Comparison of ENCODE assay signal across 16 cellular contexts in genomic region chr2:28871620-28872019, GRCh38. TPM values are rescaled to one million over a fixed set of nuclear protein-coding genes. Genes with fewer than 3 reads are reported as not detected.
DNase-seq lines count a peak whose midpoint lies in the region; ATAC-seq and TF ChIP-seq lines count a peak whose summit lies in the region.
"Had no signal": no experiment of that assay in that cellular context is flagged by ENCODE, and none has a peak within 500 bp of the region (broad histone marks: within the 10 kb centered on the region; RNA-seq: fewer than 3 reads in every experiment).

No MANE protein-coding gene starts in this region.

- H3K9me3 ChIP-seq in DOHH2 (ENCODE audit: control insufficient read depth, insufficient read depth, low read length) (no peaks in the 10 kb centered on the region), neuronal stem cell (replicated peaks in 1 of 2; ENCODE audit: control insufficient read depth in 2 of 2, insufficient read depth in 1 of 2, low read depth in 1 of 2, low read length in 2 of 2) (no peaks in the 10 kb centered on the region)
- H3K9me3 ChIP-seq: HAP-1 had no signal

- CTCF ChIA-PET in activated B cell treated with CpG ODN at 0.5 μM for 24 hours (lab: Charles Lee), result no interaction called here

- H3K27ac ChIP-seq in DOHH2 (ENCODE audit: low read depth, low read length) (no peak overlapping the region), neuronal stem cell (replicated peaks; ENCODE audit: low read length) (no peak overlapping the region)
- H3K27ac ChIP-seq: PC-9 had no signal

- TF ChIP-seq CTCF in DOHH2 (IDR thresholded peaks at IDR 0.05; ENCODE audit: low read depth, low read length, poor library complexity, severe bottlenecking), result no peak
- no peak for TF ChIP-seq CTCF in activated B cell treated with CpG ODN at 0.5 μM for 24 hours (IDR thresholded peaks at IDR 0.05)
- TF ChIP-seq CTCF in lower leg skin (IDR thresholded peaks at IDR 0.05), result no peak

- no peak for TF ChIP-seq POLR2A in lower leg skin (IDR thresholded peaks at IDR 0.05)

- H3K4me1 Mint-ChIP-seq in activated T-cell treated with anti-CD3 and anti-CD28 coated beads, Interleukin-2, amount 50 U/mL, for 24 hours (ENCODE audit: low read depth), result peaks cover 30% of the 10 kb centered on the region
- peaks cover 32% of the 10 kb centered on the region for H3K4me1 Mint-ChIP-seq in activated B cell treated with CpG ODN at 0.5 μM for 24 hours

- no peak overlapping the region for H3K27ac Mint-ChIP-seq in activated T-cell treated with anti-CD3 and anti-CD28 coated beads, Interleukin-2, amount 50 U/mL, for 24 hours
- no peak overlapping the region for H3K27ac Mint-ChIP-seq in activated B cell treated with CpG ODN at 0.5 μM for 24 hours

- peak overlapping the region; percentile 91 for H2AFZ ChIP-seq in neuronal stem cell (ENCODE audit: low read length)

- H2BK15ac ChIP-seq in neuronal stem cell (ENCODE audit: low read length), result no peak overlapping the region

- H3K27me3 Mint-ChIP-seq in activated T-cell treated with anti-CD3 and anti-CD28 coated beads, Interleukin-2, amount 50 U/mL, for 24 hours, result peaks cover 12% of the 10 kb centered on the region
- H3K27me3 Mint-ChIP-seq in activated B cell treated with CpG ODN at 0.5 μM for 24 hours, result peaks cover 8% of the 10 kb centered on the region

- no peak overlapping the region for H3K18ac ChIP-seq in neuronal stem cell (ENCODE audit: low read length)

- peaks cover 2% of the 10 kb centered on the region; the same call in 1 of the 2 replicates for H3K27me3 ChIP-seq in DOHH2 (ENCODE audit: control insufficient read depth, low read length)
- peaks cover 0 to 12% (median 0%) of the 10 kb centered on the region in 3 experiments for H3K27me3 ChIP-seq in neuronal stem cell (ENCODE audit: control insufficient read depth in 3 of 3, insufficient read depth in 3 of 3, low read depth in 1 of 3, low read length in 3 of 3)

- intact Hi-C loops in activated B cell treated with CpG ODN at 0.5 μM for 24 hours (cut with micrococcal nuclease) (loop anchor here (2.0 kb wide), 1 partner anchor 981 kb away; the partner anchor contains the start of genes BABAM2 and RBKS), lower leg skin (cut with DNase I; ENCODE audit: low total_unique reads) (no loop called here)

- DNase-seq in activated T-cell treated with anti-CD3 and anti-CD28 coated beads, Interleukin-2, amount 50 U/mL, for 24 hours, result no peak
- no peak for DNase-seq in activated T-cell treated with anti-CD3 and anti-CD28 coated beads, Interleukin-2, amount 50 U/mL, for 48 hours
- DNase-seq in activated B cell treated with CpG ODN at 0.5 μM for 24 hours (no peak), neuronal stem cell (ENCODE audit: low spot score) (no peak), lower leg skin (ENCODE audit: low spot score in 2 of 2) (no peak), HUDEP-2 (lab: John Stamatoyannopoulos, UW; ENCODE audit: unreplicated experiment in 76 of 76) (no peak)
- DNase-seq: AML-193; CD8-positive, alpha-beta memory T cell; KG1; NCI-H1092; NCI-H2227 treated with DMSO at 0.1 percent for 48 hours; NCI-H524 treated with DMSO at 0.1 percent for 48 hours; PC-9 had no signal

- peaks cover 3% of the 10 kb centered on the region for H3F3A ChIP-seq in DOHH2 (ENCODE audit: control insufficient read depth, insufficient read depth)

- peaks cover 33% of the 10 kb centered on the region for H3K36me3 Mint-ChIP-seq in activated T-cell treated with anti-CD3 and anti-CD28 coated beads, Interleukin-2, amount 50 U/mL, for 24 hours (ENCODE audit: low read depth)
- H3K36me3 Mint-ChIP-seq in activated B cell treated with CpG ODN at 0.5 μM for 24 hours (ENCODE audit: low read depth), result peaks cover 18% of the 10 kb centered on the region

- H2BK120ac ChIP-seq in neuronal stem cell (ENCODE audit: low read depth, low read length), result no peak overlapping the region

- no peak overlapping the region for H4K91ac ChIP-seq in neuronal stem cell (ENCODE audit: low read depth, low read length, poor library complexity)

- H3K9me2 ChIP-seq in DOHH2 (replicated peaks; ENCODE audit: control insufficient read depth, low read length), result no peaks in the 10 kb centered on the region

- no peak overlapping the region for H3K9ac ChIP-seq in neuronal stem cell (ENCODE audit: low read depth, low read length, poor library complexity)

- H3K9me3 Mint-ChIP-seq in activated T-cell treated with anti-CD3 and anti-CD28 coated beads, Interleukin-2, amount 50 U/mL, for 24 hours, result no peaks in the 10 kb centered on the region
- H3K9me3 Mint-ChIP-seq in activated B cell treated with CpG ODN at 0.5 μM for 24 hours, result no peaks in the 10 kb centered on the region

- POLR2A ChIA-PET in activated B cell treated with CpG ODN at 0.5 μM for 24 hours (lab: Charles Lee), result interaction anchor here (0.7 to 3.9 kb wide), 4 partner anchors 21 to 130 kb away, joined by 3 to 118 read pairs (median 5); partner anchors contain the start of gene WDR43

- ATAC-seq in activated B cell treated with CpG ODN at 0.5 μM for 24 hours (ENCODE audit: low read depth) (no peak), GM18520 (IDR thresholded peaks at IDR 0.05; ENCODE audit: unreplicated experiment) (no peak)

- H3K14ac ChIP-seq in neuronal stem cell (ENCODE audit: low read length), result no peak overlapping the region

- no CpG with 5 or more reads among the region's 3 CpGs for WGBS in neuronal stem cell (ENCODE audit: extremely low coverage in 2 of 2, insufficient read length in 2 of 2, insufficient replicate concordance in 1 of 2), 2 donors
- WGBS in lower leg skin, 2 donors, result 81 to 89% methylated on average over 3 of the region's 3 CpGs

- H3K4me3 ChIP-seq in DOHH2 (ENCODE audit: low read length), result no peak overlapping the region
- no peak overlapping the region for H3K4me3 ChIP-seq in neuronal stem cell (ENCODE audit: low read length in 2 of 2)
- H3K4me3 ChIP-seq in lower leg skin (ENCODE audit: low read depth, poor library complexity, severe bottlenecking), result no peak overlapping the region

- no peak overlapping the region for H3K4ac ChIP-seq in neuronal stem cell (ENCODE audit: low read length)

- H3K4me1 ChIP-seq in DOHH2 (ENCODE audit: control insufficient read depth, low read length), result peaks cover 41% of the 10 kb centered on the region
- H3K4me1 ChIP-seq in neuronal stem cell (ENCODE audit: control insufficient read depth in 2 of 2, insufficient read depth in 1 of 2, low read depth in 1 of 2, low read length in 2 of 2), result peaks cover 3 to 8% of the 10 kb centered on the region in 2 donors

- peak overlapping the region; percentile 93 for H3K4me2 ChIP-seq in DOHH2 (ENCODE audit: low read length)
- H3K4me2 ChIP-seq in neuronal stem cell (ENCODE audit: insufficient read depth, low read length, poor library complexity, severe bottlenecking), result no peak overlapping the region

- H2BK5ac ChIP-seq in neuronal stem cell (ENCODE audit: low read length), result no peak overlapping the region

- H2AK5ac ChIP-seq in neuronal stem cell (ENCODE audit: low read depth, low read length), result no peak overlapping the region

- H3K36me3 ChIP-seq in DOHH2 (ENCODE audit: control insufficient read depth, low read length) (peaks cover 18% of the 10 kb centered on the region), neuronal stem cell (replicated peaks in 1 of 2; ENCODE audit: control insufficient read depth in 2 of 2, insufficient read depth in 2 of 2, low read length in 2 of 2) (peaks cover 0 to 19% of the 10 kb centered on the region in 2 donors)
- H3K36me3 ChIP-seq: HAP-1 had no signal

- peaks cover 4% of the 10 kb centered on the region for H4K20me1 ChIP-seq in DOHH2 (ENCODE audit: control insufficient read depth, insufficient read depth, low read depth, low read length)

- no peak overlapping the region for H3K23ac ChIP-seq in neuronal stem cell (ENCODE audit: low read depth, low read length, poor library complexity)

- H4K8ac ChIP-seq in neuronal stem cell (ENCODE audit: low read depth, low read length), result no peak overlapping the region

- H3K79me1 ChIP-seq in neuronal stem cell (ENCODE audit: low read depth, low read length), result peaks cover 3% of the 10 kb centered on the region

- no peak overlapping the region for H2BK12ac ChIP-seq in neuronal stem cell (ENCODE audit: low read length)

- H3K79me2 ChIP-seq in DOHH2 (ENCODE audit: control insufficient read depth, low read length), result peaks cover 41% of the 10 kb centered on the region

- H3K4me3 Mint-ChIP-seq in activated T-cell treated with anti-CD3 and anti-CD28 coated beads, Interleukin-2, amount 50 U/mL, for 24 hours, result peak overlapping the region; percentile 99
- H3K4me3 Mint-ChIP-seq in activated B cell treated with CpG ODN at 0.5 μM for 24 hours, result peak overlapping the region; percentile 97

RNA-seq across cellular contexts. Expression of gene TRMT61B, which starts 1.5 kb away (rescaled TPM):
- total RNA-seq in activated B cell treated with CpG ODN at 0.5 μM for 24 hours, result 16.8 and 18.0 TPM in 2 replicates
- polyA plus RNA-seq in neuronal stem cell (2013, experiment 1 of 2), result 21.0 TPM
- polyA plus RNA-seq in neuronal stem cell (2013, experiment 2 of 2), result 22.0 TPM
- total RNA-seq in lower leg skin, result 10 to 100 TPM in 2 of 4 donors, 1 to 10 TPM in 2; 7.9 to 19.9 (median 10.2) TPM

RNA-seq across cellular contexts. Expression of gene WDR43, which starts 22.8 kb away (rescaled TPM):
- total RNA-seq in activated B cell treated with CpG ODN at 0.5 μM for 24 hours (86.6 and 98.8 TPM in 2 replicates), lower leg skin (10 to 100 TPM; 40.8 to 65.5 (median 43.2) TPM)
- 26.3 TPM for polyA plus RNA-seq in neuronal stem cell (2013, experiment 1 of 2)
- polyA plus RNA-seq in neuronal stem cell (2013, experiment 2 of 2), result 26.6 TPM
